ENCODE assay signal across 16 cellular contexts in the genomic region with DNA sequence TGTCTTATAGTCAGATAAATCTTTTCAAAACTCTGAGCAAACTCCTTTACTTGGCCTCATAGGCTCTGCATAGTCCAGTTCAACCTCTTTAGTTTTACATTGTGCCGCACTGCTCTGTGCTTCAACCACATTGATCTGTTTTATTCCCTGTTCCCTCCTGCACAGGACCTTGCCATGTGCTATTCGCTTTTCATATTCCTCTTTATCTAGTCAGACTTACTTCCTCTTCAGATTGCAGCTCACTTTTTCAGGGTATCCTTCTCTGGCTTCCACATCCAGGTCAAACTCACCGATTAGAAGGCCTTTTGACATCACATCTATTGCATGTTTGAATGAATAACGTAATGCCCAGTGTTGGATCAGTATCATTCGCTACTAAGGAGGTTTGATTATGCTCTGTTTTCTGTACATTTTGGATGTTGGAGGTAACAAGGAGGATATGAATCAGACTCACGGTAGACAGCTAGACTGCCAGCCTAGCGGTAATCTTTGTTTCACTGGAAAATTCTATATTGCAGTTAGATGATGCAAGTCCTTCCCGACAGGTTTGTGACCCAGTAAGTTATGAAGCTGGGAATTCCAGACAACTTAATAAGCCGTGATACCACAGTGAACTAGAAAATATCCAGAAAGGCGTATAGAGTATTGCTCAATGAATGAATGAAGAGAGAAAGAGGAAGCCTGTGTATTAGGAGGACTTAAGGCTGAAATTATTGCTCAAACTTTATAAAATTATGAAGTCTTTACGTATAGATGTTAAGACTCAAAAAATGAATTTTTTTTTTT.
DNase-seq lines count a peak whose midpoint lies in the region; ATAC-seq lines count a peak whose summit lies in the region.
"Had no signal": no experiment of that assay in that cellular context is flagged by ENCODE, and none has a peak within 500 bp of the region (broad histone marks: within the 10 kb centered on the region; RNA-seq: fewer than 3 reads in every experiment).

No MANE protein-coding gene starts in this region.

- H3K36me3 Mint-ChIP-seq in CD8-positive, alpha-beta memory T cell = peaks cover 7 to 44% (median 24%) of the 10 kb centered on the region in 3 donors
- H3K36me3 Mint-ChIP-seq: naive B cell had no signal

- no peak overlapping the region for H3K4ac ChIP-seq in neuronal stem cell (ENCODE audit: low read length)

- H4K8ac ChIP-seq in neuronal stem cell (ENCODE audit: low read depth, low read length) = no peak overlapping the region

- no peaks in the 10 kb centered on the region for H3K27me3 Mint-ChIP-seq in CD8-positive, alpha-beta memory T cell
- H3K27me3 Mint-ChIP-seq: activated naive CD8-positive, alpha-beta T cell treated with anti-CD3 and anti-CD28 coated beads, Interleukin-2, amount 10 ng/mL, durations not matched to agents 7 days and 5 days; naive B cell had no signal

- ATAC-seq in HG03521 (IDR thresholded peaks at IDR 0.05; ENCODE audit: unreplicated experiment) = no peak

- no peak overlapping the region for H3K23ac ChIP-seq in neuronal stem cell (ENCODE audit: low read depth, low read length, poor library complexity)

- H2AFZ ChIP-seq in neuronal stem cell (ENCODE audit: low read length) = no peak overlapping the region

- no peak overlapping the region for H3K14ac ChIP-seq in neuronal stem cell (ENCODE audit: low read length)

- DNase-seq in AML-193 (lab: John Stamatoyannopoulos, UW) (peak; percentile 30 to 52), SIG-M5 treated with dmso at 0.1 percent for 504 hours (lab: John Stamatoyannopoulos, UW; ENCODE audit: unreplicated experiment) (peak; percentile 77), DMS53 (lab: John Stamatoyannopoulos, UW) (no peak), NCI-H1417 (lab: John Stamatoyannopoulos, UW) (no peak), neuronal stem cell (ENCODE audit: low spot score) (no peak)
- no peak for DNase-seq in CD8-positive, alpha-beta memory T cell
- no peak for DNase-seq in effector memory CD4-positive, alpha-beta T cell
- DNase-seq: activated naive CD8-positive, alpha-beta T cell treated with anti-CD3 and anti-CD28 coated beads, Interleukin-2, amount 10 ng/mL, durations not matched to agents 7 days and 5 days; effector CD4-positive, alpha-beta T cell; HFFc6; naive B cell; NCI-H1436; NCI-H345; SHP77 treated with DMSO at 0.1 percent for 48 hours; WERI-Rb-1 had no signal

- H2AK5ac ChIP-seq in neuronal stem cell (ENCODE audit: low read depth, low read length) = no peak overlapping the region

- peak overlapping the region in 7 of 8 donors; percentile 5 to 72 (median 30) for H3K27ac Mint-ChIP-seq in CD8-positive, alpha-beta memory T cell
- H3K27ac Mint-ChIP-seq: activated naive CD8-positive, alpha-beta T cell treated with anti-CD3 and anti-CD28 coated beads, Interleukin-2, amount 10 ng/mL, durations not matched to agents 7 days and 5 days; HFFc6 had no signal

- no peaks in the 10 kb centered on the region for H3K36me3 ChIP-seq in CD8-positive, alpha-beta memory T cell (ENCODE audit: insufficient read depth, low read length)
- peaks cover 3% of the 10 kb centered on the region for H3K36me3 ChIP-seq in effector memory CD4-positive, alpha-beta T cell (ENCODE audit: control insufficient read depth, insufficient read depth, low read length)
- peaks cover 0 to 2% of the 10 kb centered on the region in 2 donors for H3K36me3 ChIP-seq in neuronal stem cell (replicated peaks in 1 of 2; ENCODE audit: control insufficient read depth in 2 of 2, insufficient read depth in 2 of 2, low read length in 2 of 2)

- CTCF ChIA-PET in CD8-positive, alpha-beta memory T cell (lab: Charles Lee) = no interaction called here

- no peak overlapping the region for H4K91ac ChIP-seq in neuronal stem cell (ENCODE audit: low read depth, low read length, poor library complexity)

- H3K18ac ChIP-seq in neuronal stem cell (ENCODE audit: low read length) = no peak overlapping the region

- no peak overlapping the region for H3K27ac ChIP-seq in CD8-positive, alpha-beta memory T cell (ENCODE audit: low read depth, low read length)
- peak overlapping the region; percentile 3 for H3K27ac ChIP-seq in effector memory CD4-positive, alpha-beta T cell (ENCODE audit: insufficient read depth, low read length, poor library complexity, severe bottlenecking)
- H3K27ac ChIP-seq in neuronal stem cell (replicated peaks; ENCODE audit: low read length) = no peak overlapping the region
- H3K27ac ChIP-seq: WERI-Rb-1 had no signal

- WGBS in neuronal stem cell (ENCODE audit: extremely low coverage in 2 of 2, insufficient read length in 2 of 2, insufficient replicate concordance in 1 of 2), 2 donors = no CpG with 5 or more reads among the region's 11 CpGs

- no peak overlapping the region for H3K9ac ChIP-seq in neuronal stem cell (ENCODE audit: low read depth, low read length, poor library complexity)

- no peak overlapping the region for H2BK12ac ChIP-seq in neuronal stem cell (ENCODE audit: low read length)

- no peak overlapping the region for H2BK15ac ChIP-seq in neuronal stem cell (ENCODE audit: low read length)

- no peaks in the 10 kb centered on the region for H3K9me3 Mint-ChIP-seq in CD8-positive, alpha-beta memory T cell
- H3K9me3 Mint-ChIP-seq: HFFc6, naive B cell had no signal

- H3K4me3 Mint-ChIP-seq in CD8-positive, alpha-beta memory T cell = no peak overlapping the region
- H3K4me3 Mint-ChIP-seq: activated naive CD8-positive, alpha-beta T cell treated with anti-CD3 and anti-CD28 coated beads, Interleukin-2, amount 10 ng/mL, durations not matched to agents 7 days and 5 days; HFFc6; naive B cell had no signal

- no peak overlapping the region for H3K4me3 ChIP-seq in CD8-positive, alpha-beta memory T cell (ENCODE audit: low read length)
- no peak overlapping the region for H3K4me3 ChIP-seq in effector memory CD4-positive, alpha-beta T cell (ENCODE audit: insufficient read depth, low read depth, low read length, poor library complexity, severe bottlenecking)
- H3K4me3 ChIP-seq in neuronal stem cell (ENCODE audit: low read length in 2 of 2) = no peak overlapping the region

- H3K27me3 ChIP-seq in CD8-positive, alpha-beta memory T cell (ENCODE audit: insufficient read depth, low read length, poor library complexity, severe bottlenecking) = no peaks in the 10 kb centered on the region
- no peaks in the 10 kb centered on the region for H3K27me3 ChIP-seq in effector memory CD4-positive, alpha-beta T cell (replicated peaks; ENCODE audit: control insufficient read depth, insufficient read depth, low read length, poor library complexity, severe bottlenecking)
- no peaks in the 10 kb centered on the region for H3K27me3 ChIP-seq in neuronal stem cell (ENCODE audit: control insufficient read depth in 3 of 3, insufficient read depth in 3 of 3, low read depth in 1 of 3, low read length in 3 of 3)

- no peak overlapping the region for H3K4me2 ChIP-seq in neuronal stem cell (ENCODE audit: insufficient read depth, low read length, poor library complexity, severe bottlenecking)

- no peaks in the 10 kb centered on the region for H3K79me1 ChIP-seq in neuronal stem cell (ENCODE audit: low read depth, low read length)

- H2BK5ac ChIP-seq in neuronal stem cell (ENCODE audit: low read length) = no peak overlapping the region

- peaks cover 79 to 98% (median 94%) of the 10 kb centered on the region in 3 donors for H3K4me1 Mint-ChIP-seq in CD8-positive, alpha-beta memory T cell

- no peaks in the 10 kb centered on the region for H3K9me3 ChIP-seq in CD8-positive, alpha-beta memory T cell (ENCODE audit: low read length)
- no peaks in the 10 kb centered on the region for H3K9me3 ChIP-seq in effector memory CD4-positive, alpha-beta T cell (ENCODE audit: control insufficient read depth, low read length)
- H3K9me3 ChIP-seq in neuronal stem cell (replicated peaks in 1 of 2; ENCODE audit: control insufficient read depth in 2 of 2, insufficient read depth in 1 of 2, low read depth in 1 of 2, low read length in 2 of 2) = peaks cover 0 to 6% of the 10 kb centered on the region in 2 donors

- POLR2A ChIA-PET in CD8-positive, alpha-beta memory T cell (lab: Charles Lee) = interaction anchor here (0.5 kb wide), 1 partner anchor 81 kb away, joined by 3 read pairs; no protein-coding TSS in a partner anchor

- H3K4me1 ChIP-seq in CD8-positive, alpha-beta memory T cell (ENCODE audit: insufficient read depth, low read length) = peaks cover 51% of the 10 kb centered on the region
- H3K4me1 ChIP-seq in effector memory CD4-positive, alpha-beta T cell (ENCODE audit: control insufficient read depth, insufficient read depth, low read length, poor library complexity, severe bottlenecking) = peaks cover 28% of the 10 kb centered on the region
- H3K4me1 ChIP-seq in neuronal stem cell (ENCODE audit: control insufficient read depth in 2 of 2, insufficient read depth in 1 of 2, low read depth in 1 of 2, low read length in 2 of 2) = no peaks in the 10 kb centered on the region

- H2BK120ac ChIP-seq in neuronal stem cell (ENCODE audit: low read depth, low read length) = no peak overlapping the region

Comparison
In these comparisons a context has a peak if more than half of its experiments do, and no peak if none do; other contexts are left out.
1. DNase-seq: peak in AML-193 (2 of 2) and SIG-M5 treated with dmso at 0.1 percent for 504 hours (single experiment); none in CD8-positive, alpha-beta memory T cell (0 of 5), effector memory CD4-positive, alpha-beta T cell (0 of 3), DMS53 (single experiment), NCI-H1417 (0 of 3) and neuronal stem cell (single experiment).